Comparison of ENCODE assay signal across 4 cellular contexts in the genomic region with DNA sequence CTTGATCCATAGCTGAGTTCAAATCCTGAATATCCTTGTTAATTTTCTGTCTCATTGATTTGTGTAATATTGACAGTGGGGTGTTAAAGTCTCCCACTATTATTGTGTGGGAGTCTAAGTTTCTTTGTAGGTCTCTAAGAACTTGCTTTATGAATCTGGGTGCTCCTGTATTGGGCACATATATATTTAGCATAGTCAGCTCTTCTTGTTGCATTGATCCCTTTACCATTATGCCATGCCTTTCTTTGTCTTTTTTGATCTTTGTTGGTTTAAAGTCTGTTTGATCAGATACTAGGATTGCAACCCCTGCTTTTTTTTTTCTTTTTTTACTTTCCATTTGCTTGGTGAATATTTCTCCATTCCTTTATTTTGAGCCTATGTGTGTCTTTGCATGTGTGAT.
TF ChIP-seq lines count a peak whose summit lies in the region.

No MANE protein-coding gene starts in this region.

TF ChIP-seq in A549, 52 proteins besides CTCF, POLR2A, EP300 and RAD21:
- peak; percentile 43 for TF ChIP-seq MAFK (IDR thresholded peaks at IDR 0.05; ENCODE audit: partially characterized antibody)

TF ChIP-seq in IMR-90, 13 proteins besides CTCF, POLR2A, EP300 and RAD21:
- TF ChIP-seq MAFK (IDR thresholded peaks at IDR 0.05; ENCODE audit: low read depth, low read length), result 0 out of 2 replicates have a peak, but pooled peaks have one; percentile 7

TF ChIP-seq in K562, 482 proteins besides CTCF, POLR2A, EP300 and RAD21:
- peak; percentile 63 for TF ChIP-seq ZNF316 (IDR thresholded peaks at IDR 0.05)

TF ChIP-seq in HepG2, 621 proteins besides CTCF, POLR2A, EP300 and RAD21:
- TF ChIP-seq MAFK (conservative IDR thresholded peaks at IDR 0.05 in 1 of 2, IDR thresholded peaks at IDR 0.05 in 1 of 2; ENCODE audit: low read length in 2 of 2) (peak; percentile 21 to 58; a peak in 3 of 4 replicates), MAFF (IDR thresholded peaks at IDR 0.05; ENCODE audit: low read depth, low read length) (peak; percentile 58)
